33 cellular contexts compared by ENCODE assay signal in the genomic region with DNA sequence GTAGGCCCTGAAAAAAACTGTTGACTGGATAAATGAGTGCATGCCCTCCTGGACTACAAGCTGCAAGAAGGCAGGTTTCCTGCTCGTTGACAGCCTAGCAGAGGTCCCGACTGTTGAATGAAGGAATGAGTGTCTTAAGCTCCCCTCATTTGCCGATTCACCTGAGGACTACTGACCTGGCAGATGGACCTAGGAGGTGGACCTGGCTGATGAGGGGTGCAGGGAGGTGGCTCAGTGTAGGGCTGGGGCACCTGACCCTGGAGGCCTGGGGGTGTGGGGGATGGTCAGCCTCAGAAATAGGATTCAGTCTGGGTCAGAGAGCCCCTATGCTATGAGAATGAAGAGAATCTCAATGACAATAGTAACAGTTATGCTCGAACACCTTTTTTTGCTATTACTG. TPM values are rescaled to one million over a fixed set of nuclear protein-coding genes. Genes with fewer than 3 reads are reported as not detected.
"Had no signal": no experiment of that assay in that cellular context is flagged by ENCODE, and none has a peak within 500 bp of the region (broad histone marks: within the 10 kb centered on the region; RNA-seq: fewer than 3 reads in every experiment).

No MANE protein-coding gene starts in this region.

- H3K27ac Mint-ChIP-seq: activated CD4-positive, alpha-beta memory T cell treated with anti-CD3 and anti-CD28 coated beads for 36 hours; activated CD4-positive, alpha-beta T cell treated with anti-CD3 and anti-CD28 coated beads for 36 hours; activated CD4-positive, alpha-beta T cell treated with anti-CD3 and anti-CD28 coated beads, Interleukin-2, amount 10 ng/mL, durations not matched to agents 7 days and 5 days; activated CD8-positive, alpha-beta T cell treated with anti-CD3 and anti-CD28 coated beads for 36 hours; activated naive CD4-positive, alpha-beta T cell treated with anti-CD3 and anti-CD28 coated beads for 36 hours; activated naive CD4-positive, alpha-beta T cell treated with anti-CD3 and anti-CD28 coated beads, Interleukin-2, amount 50 U/mL, for 72 hours; activated naive CD8-positive, alpha-beta T cell treated with anti-CD3 and anti-CD28 coated beads for 36 hours; activated T-cell treated with anti-CD3 and anti-CD28 coated beads, Interleukin-2, amount 50 U/mL, for 72 hours; activated T-helper 1 cell treated with anti-CD3 and anti-CD28 coated beads, Interleukin-12 subunit alpha, Interleukin-12 subunit beta, Interleukin-2, Interleukin-4 antibody, amounts not matched to agents 30 ng/mL and 10 ng/mL and 1 ng/mL, durations not matched to agents 14 hours and 24 hours and 36 hours; activated T-helper 17 cell treated with anti-CD3 and anti-CD28 coated beads, Interleukin-2, amount 50 U/mL, for 72 hours; T-helper 1 cell treated with Interleukin-12 subunit alpha and Interleukin-12 subunit beta and Interleukin-4 antibody, amounts not matched to agents 30 μg/mL and 1 μg/mL, for 36 hours; T-helper 2 cell treated with Interferon-gamma antibody and Interleukin-4, amounts not matched to agents 5 μg/mL and 100 μg/mL, for 36 hours had no signal

- H3K4me1 Mint-ChIP-seq: activated CD4-positive, alpha-beta T cell treated with anti-CD3 and anti-CD28 coated beads for 36 hours; activated CD4-positive, alpha-beta T cell treated with anti-CD3 and anti-CD28 coated beads, Interleukin-2, amount 10 ng/mL, durations not matched to agents 7 days and 5 days; activated naive CD8-positive, alpha-beta T cell treated with anti-CD3 and anti-CD28 coated beads for 36 hours; activated T-helper 17 cell treated with anti-CD3 and anti-CD28 coated beads, Interleukin-2, amount 50 U/mL, for 72 hours had no signal

- H3K4me3 Mint-ChIP-seq: activated CD4-positive, alpha-beta memory T cell treated with anti-CD3 and anti-CD28 coated beads for 36 hours; activated CD4-positive, alpha-beta T cell treated with anti-CD3 and anti-CD28 coated beads for 36 hours; activated CD4-positive, alpha-beta T cell treated with anti-CD3 and anti-CD28 coated beads, Interleukin-2, amount 10 ng/mL, durations not matched to agents 7 days and 5 days; activated CD8-positive, alpha-beta T cell treated with anti-CD3 and anti-CD28 coated beads for 36 hours; activated naive CD4-positive, alpha-beta T cell treated with anti-CD3 and anti-CD28 coated beads for 36 hours; activated naive CD8-positive, alpha-beta T cell treated with anti-CD3 and anti-CD28 coated beads for 36 hours; activated T-cell treated with anti-CD3 and anti-CD28 coated beads, Interleukin-2, amount 50 U/mL, for 4 hours; activated T-cell treated with anti-CD3 and anti-CD28 coated beads, Interleukin-2, amount 50 U/mL, for 72 hours; activated T-helper 1 cell treated with anti-CD3 and anti-CD28 coated beads, Interleukin-12 subunit alpha, Interleukin-12 subunit beta, Interleukin-2, Interleukin-4 antibody, amounts not matched to agents 30 ng/mL and 10 ng/mL and 1 ng/mL, durations not matched to agents 14 hours and 24 hours and 36 hours; activated T-helper 17 cell treated with anti-CD3 and anti-CD28 coated beads, Interleukin-2, amount 50 U/mL, for 72 hours; T-helper 1 cell treated with Interleukin-12 subunit alpha and Interleukin-12 subunit beta and Interleukin-4 antibody, amounts not matched to agents 30 μg/mL and 1 μg/mL, for 36 hours; T-helper 2 cell treated with Interferon-gamma antibody and Interleukin-4, amounts not matched to agents 5 μg/mL and 100 μg/mL, for 36 hours had no signal

- H3K9me3 Mint-ChIP-seq: activated CD4-positive, alpha-beta memory T cell treated with anti-CD3 and anti-CD28 coated beads for 36 hours; activated CD4-positive, alpha-beta T cell treated with anti-CD3 and anti-CD28 coated beads, Interleukin-2, amount 10 ng/mL, durations not matched to agents 7 days and 5 days; activated CD8-positive, alpha-beta T cell treated with anti-CD3 and anti-CD28 coated beads for 36 hours; activated naive CD4-positive, alpha-beta T cell treated with anti-CD3 and anti-CD28 coated beads for 36 hours; activated naive CD4-positive, alpha-beta T cell treated with anti-CD3 and anti-CD28 coated beads, Interleukin-2, amount 50 U/mL, for 72 hours; activated naive CD8-positive, alpha-beta T cell treated with anti-CD3 and anti-CD28 coated beads for 36 hours; activated T-cell treated with anti-CD3 and anti-CD28 coated beads, Interleukin-2, amount 50 U/mL, for 4 hours; activated T-cell treated with anti-CD3 and anti-CD28 coated beads, Interleukin-2, amount 50 U/mL, for 72 hours; activated T-helper 1 cell treated with anti-CD3 and anti-CD28 coated beads, Interleukin-12 subunit alpha, Interleukin-12 subunit beta, Interleukin-2, Interleukin-4 antibody, amounts not matched to agents 30 ng/mL and 10 ng/mL and 1 ng/mL, durations not matched to agents 14 hours and 24 hours and 36 hours; activated T-helper 17 cell treated with anti-CD3 and anti-CD28 coated beads, Interleukin-2, amount 50 U/mL, for 72 hours; T-helper 1 cell treated with Interleukin-12 subunit alpha and Interleukin-12 subunit beta and Interleukin-4 antibody, amounts not matched to agents 30 μg/mL and 1 μg/mL, for 36 hours; T-helper 2 cell treated with Interferon-gamma antibody and Interleukin-4, amounts not matched to agents 5 μg/mL and 100 μg/mL, for 36 hours had no signal

- H3K27me3 Mint-ChIP-seq: activated CD4-positive, alpha-beta T cell treated with anti-CD3 and anti-CD28 coated beads for 36 hours; activated CD4-positive, alpha-beta T cell treated with anti-CD3 and anti-CD28 coated beads, Interleukin-2, amount 10 ng/mL, durations not matched to agents 7 days and 5 days had no signal

- H3K36me3 Mint-ChIP-seq: activated CD4-positive, alpha-beta memory T cell treated with anti-CD3 and anti-CD28 coated beads for 36 hours; activated naive CD4-positive, alpha-beta T cell treated with anti-CD3 and anti-CD28 coated beads, Interleukin-2, amount 50 U/mL, for 72 hours; activated naive CD8-positive, alpha-beta T cell treated with anti-CD3 and anti-CD28 coated beads for 36 hours had no signal

- DNase-seq: activated CD4-positive, alpha-beta memory T cell treated with anti-CD3 and anti-CD28 coated beads for 36 hours; activated CD4-positive, alpha-beta T cell treated with anti-CD3 and anti-CD28 coated beads for 1 hour; activated CD4-positive, alpha-beta T cell treated with anti-CD3 and anti-CD28 coated beads for 36 hours; activated CD4-positive, alpha-beta T cell treated with anti-CD3 and anti-CD28 coated beads for 48 hours; activated CD4-positive, alpha-beta T cell treated with anti-CD3 and anti-CD28 coated beads, Interleukin-2, amount 10 ng/mL, durations not matched to agents 7 days and 5 days; activated CD4-positive, CD25-positive, alpha-beta regulatory T cell; activated CD8-positive, alpha-beta memory T cell treated with anti-CD3 and anti-CD28 coated beads, Interleukin-2, amount 50 U/mL, for 4 hours; activated CD8-positive, alpha-beta T cell treated with anti-CD3 and anti-CD28 coated beads for 36 hours; activated effector memory CD4-positive, alpha-beta T cell treated with anti-CD3 and anti-CD28 coated beads, Interleukin-2, amount 50 U/mL, for 16 hours; activated gamma-delta T cell treated with Interleukin-2 at 50 U/mL for 16 hours; activated naive CD4-positive, alpha-beta T cell; activated naive CD4-positive, alpha-beta T cell treated with anti-CD3 and anti-CD28 coated beads for 36 hours; activated naive CD4-positive, alpha-beta T cell treated with anti-CD3 and anti-CD28 coated beads, Interleukin-2, amount 50 U/mL, for 16 hours; activated naive CD8-positive, alpha-beta T cell treated with anti-CD3 and anti-CD28 coated beads for 36 hours; activated T-cell treated with anti-CD3 and anti-CD28 coated beads for 4 hours; activated T-cell treated with anti-CD3 and anti-CD28 coated beads, Interleukin-2, amount 50 U/mL, for 1 hour; activated T-cell treated with anti-CD3 and anti-CD28 coated beads, Interleukin-2, amount 50 U/mL, for 4 hours; activated T-cell treated with anti-CD3 and anti-CD28 coated beads, Interleukin-2, amount 50 U/mL, for 72 hours; amniotic stem cell; aorta; body of pancreas; brain microvascular endothelial cell; central memory CD4-positive, alpha-beta T cell; T-helper 1 cell; T-helper 2 cell; T-helper 9 cell had no signal

- ATAC-seq: activated CD4-positive, alpha-beta T cell treated with anti-CD3 and anti-CD28 coated beads for 36 hours; activated CD4-positive, CD25-positive, alpha-beta regulatory T cell treated with anti-CD3 and anti-CD28 coated beads, Interleukin-2, amount 50 U/mL, for 24 hours; activated CD8-positive, alpha-beta T cell treated with anti-CD3 and anti-CD28 coated beads for 36 hours; activated naive CD4-positive, alpha-beta T cell treated with anti-CD3 and anti-CD28 coated beads, Interleukin-2, amount 50 U/mL, for 72 hours; activated T-cell treated with anti-CD3 and anti-CD28 coated beads, Interleukin-2, amount 50 U/mL, for 4 hours; activated T-cell treated with anti-CD3 and anti-CD28 coated beads, Interleukin-2, amount 50 U/mL, for 72 hours; activated T-helper 17 cell treated with anti-CD3 and anti-CD28 coated beads, Interleukin-2, amount 50 U/mL, for 72 hours; body of pancreas had no signal

RNA-seq across cellular contexts. Expression of a gene that starts 11.6 kb away (rescaled TPM):
- total RNA-seq: activated CD4-positive, alpha-beta memory T cell treated with anti-CD3 and anti-CD28 coated beads for 36 hours; activated CD4-positive, alpha-beta T cell treated with anti-CD3 and anti-CD28 coated beads for 36 hours; activated CD4-positive, alpha-beta T cell treated with anti-CD3 and anti-CD28 coated beads, Interleukin-2, amount 10 ng/mL, durations not matched to agents 7 days and 5 days; activated CD8-positive, alpha-beta memory T cell treated with anti-CD3 and anti-CD28 coated beads for 36 hours; activated CD8-positive, alpha-beta T cell treated with anti-CD3 and anti-CD28 coated beads for 36 hours; activated naive CD4-positive, alpha-beta T cell treated with anti-CD3 and anti-CD28 coated beads for 36 hours; activated naive CD4-positive, alpha-beta T cell treated with anti-CD3 and anti-CD28 coated beads, Interleukin-2, amount 50 U/mL, for 72 hours; activated naive CD8-positive, alpha-beta T cell treated with anti-CD3 and anti-CD28 coated beads for 36 hours; activated T-cell treated with anti-CD3 and anti-CD28 coated beads, Interleukin-2, amount 50 U/mL, for 4 hours; activated T-helper 1 cell treated with anti-CD3 and anti-CD28 coated beads, Interleukin-12 subunit alpha, Interleukin-12 subunit beta, Interleukin-2, Interleukin-4 antibody, amounts not matched to agents 30 ng/mL and 10 ng/mL and 1 ng/mL, durations not matched to agents 14 hours and 24 hours and 36 hours; activated T-helper 17 cell treated with anti-CD3 and anti-CD28 coated beads, Interleukin-2, amount 50 U/mL, for 72 hours had no signal
